24 cellular contexts compared by ENCODE assay signal in genomic region chr12:69343357-69343756, GRCh38.
"Had no signal": no experiment of that assay in that cellular context is flagged by ENCODE, and none has a peak within 500 bp of the region (broad histone marks: within the 10 kb centered on the region; RNA-seq: fewer than 3 reads in every experiment).

No MANE protein-coding gene starts in this region.

- DNase-seq: activated CD4-positive, CD25-positive, alpha-beta regulatory T cell treated with anti-CD3 and anti-CD28 coated beads, Interleukin-2, amount 50 U/mL, for 72 hours; activated CD8-positive, alpha-beta memory T cell treated with anti-CD3 and anti-CD28 coated beads for 24 hours; activated CD8-positive, alpha-beta memory T cell treated with anti-CD3 and anti-CD28 coated beads, Interleukin-2, amount 50 U/mL, for 48 hours; activated effector memory CD4-positive, alpha-beta T cell treated with anti-CD3 and anti-CD28 coated beads, Interleukin-2, amount 50 U/mL, for 16 hours; activated T-cell treated with anti-CD3 and anti-CD28 coated beads, Interleukin-2, amount 50 U/mL, for 48 hours; cerebellar nuclear complex; cortex of kidney; effector CD8-positive, alpha-beta T cell; gastrocnemius medialis; head of caudate nucleus; immature natural killer cell; mesenchymal stem cell; mucosa of descending colon; naive B cell; psoas muscle; right cardiac atrium; transverse colon had no signal

- H3K27me3 ChIP-seq: ascending aorta, breast epithelium, gastrocnemius medialis, suprapubic skin, transverse colon, vagina had no signal

- H3K27ac Mint-ChIP-seq: activated naive CD4-positive, alpha-beta T cell treated with anti-CD3 and anti-CD28 coated beads, Interleukin-2, amount 50 U/mL, for 24 hours; immature natural killer cell; stimulated activated naive CD8-positive, alpha-beta T cell treated with anti-CD3 and anti-CD28 coated beads, Interleukin-15, Interleukin-2, amounts not matched to agents 100 ng/mL and 50 ng/mL, for 24 hours had no signal

- H3K4me1 Mint-ChIP-seq: immature natural killer cell had no signal

- H3K9me3 Mint-ChIP-seq: activated naive CD4-positive, alpha-beta T cell treated with anti-CD3 and anti-CD28 coated beads, Interleukin-2, amount 50 U/mL, for 24 hours; immature natural killer cell; naive B cell; neural crest cell; stimulated activated naive CD8-positive, alpha-beta T cell treated with anti-CD3 and anti-CD28 coated beads, Interleukin-15, Interleukin-2, amounts not matched to agents 100 ng/mL and 50 ng/mL, for 24 hours had no signal

- H3K36me3 ChIP-seq: ascending aorta, breast epithelium, gastrocnemius medialis, suprapubic skin, transverse colon, vagina had no signal

- H3K27me3 Mint-ChIP-seq: activated naive CD4-positive, alpha-beta T cell treated with anti-CD3 and anti-CD28 coated beads, Interleukin-2, amount 50 U/mL, for 24 hours; stimulated activated naive CD8-positive, alpha-beta T cell treated with anti-CD3 and anti-CD28 coated beads, Interleukin-15, Interleukin-2, amounts not matched to agents 100 ng/mL and 50 ng/mL, for 24 hours had no signal

- H3K4me1 ChIP-seq: ascending aorta, breast epithelium, gastrocnemius medialis, psoas muscle, suprapubic skin, vagina had no signal

- H3K4me3 Mint-ChIP-seq: activated naive CD4-positive, alpha-beta T cell treated with anti-CD3 and anti-CD28 coated beads, Interleukin-2, amount 50 U/mL, for 24 hours; immature natural killer cell; naive B cell; neural crest cell; stimulated activated naive CD8-positive, alpha-beta T cell treated with anti-CD3 and anti-CD28 coated beads, Interleukin-15, Interleukin-2, amounts not matched to agents 100 ng/mL and 50 ng/mL, for 24 hours had no signal

- H3K36me3 Mint-ChIP-seq: activated naive CD4-positive, alpha-beta T cell treated with anti-CD3 and anti-CD28 coated beads, Interleukin-2, amount 50 U/mL, for 24 hours; immature natural killer cell; naive B cell had no signal

- H3K9me3 ChIP-seq: ascending aorta, breast epithelium, gastrocnemius medialis, mucosa of descending colon, psoas muscle, suprapubic skin, transverse colon, vagina had no signal

- H3K4me3 ChIP-seq: ascending aorta, breast epithelium, gastrocnemius medialis, mucosa of descending colon, psoas muscle, suprapubic skin, transverse colon, vagina had no signal

- H3K27ac ChIP-seq: ascending aorta, breast epithelium, gastrocnemius medialis, psoas muscle, suprapubic skin, transverse colon, vagina had no signal
